Comparison of ENCODE assay signal across 3 cellular contexts in the genomic region with DNA sequence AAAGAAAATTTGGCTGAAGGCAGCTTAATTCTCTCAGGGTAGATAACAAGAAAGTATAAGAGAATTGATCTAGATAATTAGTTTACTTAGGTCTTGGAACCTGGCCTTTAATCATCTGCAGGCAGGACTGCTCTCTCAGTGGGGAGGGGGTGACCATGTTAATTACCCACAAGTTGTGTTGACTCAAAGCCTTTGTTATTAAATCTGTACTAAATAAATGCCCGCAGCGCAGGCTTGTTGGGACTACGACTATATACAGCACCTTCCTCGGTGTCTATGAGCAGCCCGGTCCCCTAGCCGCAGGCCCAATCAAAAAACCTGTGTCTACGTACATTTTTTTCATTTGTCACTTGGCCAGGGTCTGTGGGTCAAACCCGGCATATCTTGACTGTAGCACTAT.
"Had no signal": no experiment of that assay in that cellular context is flagged by ENCODE, and none has a peak within 500 bp of the region (broad histone marks: within the 10 kb centered on the region; RNA-seq: fewer than 3 reads in every experiment).

No MANE protein-coding gene starts in this region.

- H3K4me3 ChIP-seq: GM12878 had no signal

- ATAC-seq: GM12878 had no signal

- DNase-seq: GDM1, GF-D8 had no signal
